ENCODE assay signal across 2 cellular contexts in the genomic region with DNA sequence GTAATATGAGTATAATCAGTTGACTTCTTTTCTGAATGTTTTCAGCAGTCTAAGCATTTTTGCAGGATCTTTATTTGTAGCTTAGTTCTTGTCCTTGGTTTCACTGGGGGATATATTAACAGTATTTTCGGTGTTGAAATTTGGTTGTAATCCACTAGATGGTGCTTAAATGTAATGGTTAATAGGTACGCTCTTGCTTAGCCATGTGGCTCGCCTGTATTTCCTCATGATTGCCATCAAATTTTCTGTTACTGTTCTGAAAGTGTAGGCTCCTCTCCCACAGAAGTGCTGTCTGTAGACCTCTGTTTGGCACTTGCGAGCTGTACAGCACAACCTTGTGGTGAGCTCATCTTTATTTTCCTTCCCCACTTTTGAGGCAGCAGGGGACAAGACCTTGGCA.
TF ChIP-seq lines count a peak whose summit lies in the region.

No MANE protein-coding gene starts in this region.

TF ChIP-seq in GM12891, 5 proteins besides CTCF, POLR2A, EP300 and RAD21:
- no peak for TF ChIP-seq SPI1 (IDR thresholded peaks at IDR 0.05; ENCODE audit: low read depth, low read length)
- no peak for TF ChIP-seq POLR2AphosphoS5 (IDR thresholded peaks at IDR 0.05; ENCODE audit: low read depth, low read length)
- no peak for TF ChIP-seq TAF1 (IDR thresholded peaks at IDR 0.05; ENCODE audit: low read depth, low read length)
- TF ChIP-seq PAX5 (IDR thresholded peaks at IDR 0.05; ENCODE audit: insufficient read depth, low read length, severe bottlenecking): no peak
- no peak for TF ChIP-seq POU2F2 (IDR thresholded peaks at IDR 0.05; ENCODE audit: low read depth, low read length)

TF ChIP-seq in GM12878, 131 proteins besides CTCF, POLR2A, EP300 and RAD21:
- no peak for TF ChIP-seq STAT3 (IDR thresholded peaks at IDR 0.05; ENCODE audit: low read depth, low read length)
- no peak for TF ChIP-seq BCL11A (IDR thresholded peaks at IDR 0.05; ENCODE audit: low read depth, low read length)
- TF ChIP-seq, protein P1, sequence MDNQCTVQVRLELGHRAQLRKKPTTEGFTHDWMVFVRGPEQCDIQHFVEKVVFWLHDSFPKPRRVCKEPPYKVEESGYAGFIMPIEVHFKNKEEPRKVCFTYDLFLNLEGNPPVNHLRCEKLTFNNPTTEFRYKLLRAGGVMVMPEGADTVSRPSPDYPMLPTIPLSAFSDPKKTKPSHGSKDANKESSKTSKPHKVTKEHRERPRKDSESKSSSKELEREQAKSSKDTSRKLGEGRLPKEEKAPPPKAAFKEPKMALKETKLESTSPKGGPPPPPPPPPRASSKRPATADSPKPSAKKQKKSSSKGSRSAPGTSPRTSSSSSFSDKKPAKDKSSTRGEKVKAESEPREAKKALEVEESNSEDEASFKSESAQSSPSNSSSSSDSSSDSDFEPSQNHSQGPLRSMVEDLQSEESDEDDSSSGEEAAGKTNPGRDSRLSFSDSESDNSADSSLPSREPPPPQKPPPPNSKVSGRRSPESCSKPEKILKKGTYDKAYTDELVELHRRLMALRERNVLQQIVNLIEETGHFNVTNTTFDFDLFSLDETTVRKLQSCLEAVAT (IDR thresholded peaks at IDR 0.05): no peak
- no peak for TF ChIP-seq WRNIP1 (IDR thresholded peaks at IDR 0.05; ENCODE audit: borderline replicate concordance, low read depth, low read length)
- no peak for TF ChIP-seq MTA3 (IDR thresholded peaks at IDR 0.05; ENCODE audit: borderline replicate concordance, low read length)
- no peak for TF ChIP-seq EZH2 (IDR thresholded peaks at IDR 0.05; ENCODE audit: borderline replicate concordance, control insufficient read depth, low read depth, low read length)
- TF ChIP-seq, protein P2, sequence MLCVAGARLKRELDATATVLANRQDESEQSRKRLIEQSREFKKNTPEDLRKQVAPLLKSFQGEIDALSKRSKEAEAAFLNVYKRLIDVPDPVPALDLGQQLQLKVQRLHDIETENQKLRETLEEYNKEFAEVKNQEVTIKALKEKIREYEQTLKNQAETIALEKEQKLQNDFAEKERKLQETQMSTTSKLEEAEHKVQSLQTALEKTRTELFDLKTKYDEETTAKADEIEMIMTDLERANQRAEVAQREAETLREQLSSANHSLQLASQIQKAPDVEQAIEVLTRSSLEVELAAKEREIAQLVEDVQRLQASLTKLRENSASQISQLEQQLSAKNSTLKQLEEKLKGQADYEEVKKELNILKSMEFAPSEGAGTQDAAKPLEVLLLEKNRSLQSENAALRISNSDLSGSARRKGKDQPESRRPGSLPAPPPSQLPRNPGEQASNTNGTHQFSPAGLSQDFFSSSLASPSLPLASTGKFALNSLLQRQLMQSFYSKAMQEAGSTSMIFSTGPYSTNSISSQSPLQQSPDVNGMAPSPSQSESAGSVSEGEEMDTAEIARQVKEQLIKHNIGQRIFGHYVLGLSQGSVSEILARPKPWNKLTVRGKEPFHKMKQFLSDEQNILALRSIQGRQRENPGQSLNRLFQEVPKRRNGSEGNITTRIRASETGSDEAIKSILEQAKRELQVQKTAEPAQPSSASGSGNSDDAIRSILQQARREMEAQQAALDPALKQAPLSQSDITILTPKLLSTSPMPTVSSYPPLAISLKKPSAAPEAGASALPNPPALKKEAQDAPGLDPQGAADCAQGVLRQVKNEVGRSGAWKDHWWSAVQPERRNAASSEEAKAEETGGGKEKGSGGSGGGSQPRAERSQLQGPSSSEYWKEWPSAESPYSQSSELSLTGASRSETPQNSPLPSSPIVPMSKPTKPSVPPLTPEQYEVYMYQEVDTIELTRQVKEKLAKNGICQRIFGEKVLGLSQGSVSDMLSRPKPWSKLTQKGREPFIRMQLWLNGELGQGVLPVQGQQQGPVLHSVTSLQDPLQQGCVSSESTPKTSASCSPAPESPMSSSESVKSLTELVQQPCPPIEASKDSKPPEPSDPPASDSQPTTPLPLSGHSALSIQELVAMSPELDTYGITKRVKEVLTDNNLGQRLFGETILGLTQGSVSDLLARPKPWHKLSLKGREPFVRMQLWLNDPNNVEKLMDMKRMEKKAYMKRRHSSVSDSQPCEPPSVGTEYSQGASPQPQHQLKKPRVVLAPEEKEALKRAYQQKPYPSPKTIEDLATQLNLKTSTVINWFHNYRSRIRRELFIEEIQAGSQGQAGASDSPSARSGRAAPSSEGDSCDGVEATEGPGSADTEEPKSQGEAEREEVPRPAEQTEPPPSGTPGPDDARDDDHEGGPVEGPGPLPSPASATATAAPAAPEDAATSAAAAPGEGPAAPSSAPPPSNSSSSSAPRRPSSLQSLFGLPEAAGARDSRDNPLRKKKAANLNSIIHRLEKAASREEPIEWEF (IDR thresholded peaks at IDR 0.05; ENCODE audit: insufficient replicate concordance, low read depth, low read length): no peak
- TF ChIP-seq TARDBP (IDR thresholded peaks at IDR 0.05; ENCODE audit: borderline replicate concordance): no peak
- TF ChIP-seq MEF2A (IDR thresholded peaks at IDR 0.05; ENCODE audit: insufficient read depth, low read depth, low read length): no peak
- TF ChIP-seq POLR2AphosphoS5 (IDR thresholded peaks at IDR 0.05; ENCODE audit: low read length): no peak
- TF ChIP-seq SP1 (IDR thresholded peaks at IDR 0.05; ENCODE audit: low read depth, low read length): no peak
- TF ChIP-seq, protein P3, sequence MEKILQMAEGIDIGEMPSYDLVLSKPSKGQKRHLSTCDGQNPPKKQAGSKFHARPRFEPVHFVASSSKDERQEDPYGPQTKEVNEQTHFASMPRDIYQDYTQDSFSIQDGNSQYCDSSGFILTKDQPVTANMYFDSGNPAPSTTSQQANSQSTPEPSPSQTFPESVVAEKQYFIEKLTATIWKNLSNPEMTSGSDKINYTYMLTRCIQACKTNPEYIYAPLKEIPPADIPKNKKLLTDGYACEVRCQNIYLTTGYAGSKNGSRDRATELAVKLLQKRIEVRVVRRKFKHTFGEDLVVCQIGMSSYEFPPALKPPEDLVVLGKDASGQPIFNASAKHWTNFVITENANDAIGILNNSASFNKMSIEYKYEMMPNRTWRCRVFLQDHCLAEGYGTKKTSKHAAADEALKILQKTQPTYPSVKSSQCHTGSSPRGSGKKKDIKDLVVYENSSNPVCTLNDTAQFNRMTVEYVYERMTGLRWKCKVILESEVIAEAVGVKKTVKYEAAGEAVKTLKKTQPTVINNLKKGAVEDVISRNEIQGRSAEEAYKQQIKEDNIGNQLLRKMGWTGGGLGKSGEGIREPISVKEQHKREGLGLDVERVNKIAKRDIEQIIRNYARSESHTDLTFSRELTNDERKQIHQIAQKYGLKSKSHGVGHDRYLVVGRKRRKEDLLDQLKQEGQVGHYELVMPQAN (conservative IDR thresholded peaks at IDR 0.05): no peak
- TF ChIP-seq, protein P4, sequence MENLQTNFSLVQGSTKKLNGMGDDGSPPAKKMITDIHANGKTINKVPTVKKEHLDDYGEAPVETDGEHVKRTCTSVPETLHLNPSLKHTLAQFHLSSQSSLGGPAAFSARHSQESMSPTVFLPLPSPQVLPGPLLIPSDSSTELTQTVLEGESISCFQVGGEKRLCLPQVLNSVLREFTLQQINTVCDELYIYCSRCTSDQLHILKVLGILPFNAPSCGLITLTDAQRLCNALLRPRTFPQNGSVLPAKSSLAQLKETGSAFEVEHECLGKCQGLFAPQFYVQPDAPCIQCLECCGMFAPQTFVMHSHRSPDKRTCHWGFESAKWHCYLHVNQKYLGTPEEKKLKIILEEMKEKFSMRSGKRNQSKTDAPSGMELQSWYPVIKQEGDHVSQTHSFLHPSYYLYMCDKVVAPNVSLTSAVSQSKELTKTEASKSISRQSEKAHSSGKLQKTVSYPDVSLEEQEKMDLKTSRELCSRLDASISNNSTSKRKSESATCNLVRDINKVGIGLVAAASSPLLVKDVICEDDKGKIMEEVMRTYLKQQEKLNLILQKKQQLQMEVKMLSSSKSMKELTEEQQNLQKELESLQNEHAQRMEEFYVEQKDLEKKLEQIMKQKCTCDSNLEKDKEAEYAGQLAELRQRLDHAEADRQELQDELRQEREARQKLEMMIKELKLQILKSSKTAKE (IDR thresholded peaks at IDR 0.05; ENCODE audit: low read depth, poor library complexity, severe bottlenecking): no peak
- TF ChIP-seq TBL1XR1 (IDR thresholded peaks at IDR 0.05; ENCODE audit: low read depth, low read length): no peak
- TF ChIP-seq LARP7 (IDR thresholded peaks at IDR 0.05): no peak
